In genomic region chr11:65042899-65043298, GRCh38 we compare ENCODE assay signal across 15 cellular contexts. TPM values are rescaled to one million over a fixed set of nuclear protein-coding genes. Genes with fewer than 3 reads are reported as not detected.
DNase-seq lines count a peak whose midpoint lies in the region; ATAC-seq, FAIRE-seq and TF ChIP-seq lines count a peak whose summit lies in the region.
"Had no signal": no experiment of that assay in that cellular context is flagged by ENCODE, and none has a peak within 500 bp of the region (broad histone marks: within the 10 kb centered on the region; RNA-seq: fewer than 3 reads in every experiment).

No MANE protein-coding gene starts in this region.

- intact Hi-C loops in Calu3 (cut with micrococcal nuclease; ENCODE audit: unreplicated experiment) (no loop called here), left lung (cut with DNase I) (no loop called here), colonic mucosa (cut with DNase I) (no loop called here)

- H3K4me1 ChIP-seq in A549, result peaks cover 25% of the 10 kb centered on the region
- no peaks in the 10 kb centered on the region for H3K4me1 ChIP-seq in iPS-20b (ENCODE audit: insufficient read depth, low read length)
- peaks cover 23 to 65% of the 10 kb centered on the region in 2 donors for H3K4me1 ChIP-seq in left lung
- peaks cover 4% of the 10 kb centered on the region for H3K4me1 ChIP-seq in colonic mucosa
- H3K4me1 ChIP-seq: SJCRH30 had no signal

- no peak overlapping the region; the same call in 2 of the 3 replicates for H3K4me3 ChIP-seq in A549
- H3K4me3 ChIP-seq in iPS-20b (ENCODE audit: low read length), result peak overlapping the region; percentile 91; the same call in 1 of the 2 replicates
- no peak overlapping the region for H3K4me3 ChIP-seq in left lung
- H3K4me3 ChIP-seq in colonic mucosa, result no peak overlapping the region

- H3K27ac Mint-ChIP-seq in Calu3 (ENCODE audit: unreplicated experiment), result no peak overlapping the region
- peak overlapping the region; percentile 69 for H3K27ac Mint-ChIP-seq in T-helper 17 cell

- POLR2A ChIA-PET in A549 (lab: Yijun Ruan, JAX), result no interaction called here

- BruUV-seq in Calu3 (replicated peaks; lab: Mats Ljungman, UMichigan), result no TSS peak

- peaks cover under 1% of the 10 kb centered on the region; the same call in 1 of the 2 replicates for H3K27me3 ChIP-seq in iPS-20b (ENCODE audit: insufficient read depth, low read length)
- no peaks in the 10 kb centered on the region for H3K27me3 ChIP-seq in left lung
- H3K27me3 ChIP-seq in colonic mucosa, result no peaks in the 10 kb centered on the region
- H3K27me3 ChIP-seq: SJCRH30 had no signal

- no peak for ATAC-seq in A549
- ATAC-seq in T-helper 17 cell, result no peak
- no peak for ATAC-seq in left lung

- WGBS in A549 (ENCODE audit: missing lambda C conversion rate), result 69% methylated on average over 6 of the region's 6 CpGs

- H3K27me3 Mint-ChIP-seq in Calu3 (ENCODE audit: unreplicated experiment), result no peaks in the 10 kb centered on the region
- no peaks in the 10 kb centered on the region for H3K27me3 Mint-ChIP-seq in T-helper 17 cell

- no peak for FAIRE-seq in A549 (lab: Jason Lieb, UNC)

- TF ChIP-seq POLR2A in A549 (IDR thresholded peaks at IDR 0.05; ENCODE audit: low read length), result no peak

- H3K4me1 Mint-ChIP-seq in Calu3 (ENCODE audit: low read depth, unreplicated experiment) (no peaks in the 10 kb centered on the region), T-helper 17 cell (peaks cover 13% of the 10 kb centered on the region)

- H3K36me3 ChIP-seq in iPS-20b (ENCODE audit: insufficient read depth, low read depth, low read length) (peaks cover 27% of the 10 kb centered on the region), left lung (peaks cover 0 to 36% of the 10 kb centered on the region in 2 donors), colonic mucosa (no peaks in the 10 kb centered on the region)

- DNase-seq in A549 (ENCODE audit: low read depth in 1 of 2, low spot score in 1 of 2) (no peak), Calu3 (no peak), T-helper 17 cell (no peak), NCI-H1930 (lab: John Stamatoyannopoulos, UW) (no peak), inferior parietal cortex (ENCODE audit: extremely low spot score) (no peak), left lung (no peak), colonic mucosa (no peak)
- DNase-seq: anterior cingulate cortex; effector CD8-positive, alpha-beta T cell; left ventricle myocardium inferior; NCI-H1417 treated with DMSO at 0.1 percent for 48 hours; NCI-H69; SJCRH30; stimulated activated CD4-positive, alpha-beta T cell treated with anti-CD3 and anti-CD28 coated beads, Interleukin-4, amount 100 ng/mL, for 1 hour had no signal

- no peaks in the 10 kb centered on the region for H3K9me3 ChIP-seq in A549
- H3K9me3 ChIP-seq in T-helper 17 cell (ENCODE audit: control insufficient read depth, low read length, poor library complexity, severe bottlenecking), result no peaks in the 10 kb centered on the region
- no peaks in the 10 kb centered on the region for H3K9me3 ChIP-seq in iPS-20b (ENCODE audit: insufficient read depth, low read depth, low read length)
- no peaks in the 10 kb centered on the region for H3K9me3 ChIP-seq in left lung
- H3K9me3 ChIP-seq in colonic mucosa, result no peaks in the 10 kb centered on the region
- H3K9me3 ChIP-seq: left ventricle myocardium inferior, SJCRH30 had no signal

- CTCF ChIA-PET in A549 (lab: Yijun Ruan, JAX), result interaction anchor here (0.6 to 1.4 kb wide), 3 partner anchors 29 to 69 kb away, joined by 3 to 5 read pairs (median 3); partner anchors contain the start of genes ARL2 and TM7SF2
- CTCF ChIA-PET in Calu3 (lab: Charles Lee), result interaction anchor here (0.6 kb wide), 1 partner anchor 1437 kb away, joined by 5 read pairs; no protein-coding TSS in a partner anchor

- no peak for TF ChIP-seq CTCF in A549 (IDR thresholded peaks at IDR 0.05)
- TF ChIP-seq CTCF in Calu3 (IDR thresholded peaks at IDR 0.05; ENCODE audit: unreplicated experiment), result no peak
- no peak for TF ChIP-seq CTCF in left lung (IDR thresholded peaks at IDR 0.05)
- no peak for TF ChIP-seq CTCF in colonic mucosa (IDR thresholded peaks at IDR 0.05)

- no peaks in the 10 kb centered on the region for H3K9me3 Mint-ChIP-seq in Calu3 (ENCODE audit: low read depth, unreplicated experiment)

- peak overlapping the region; percentile 80 for H3K4me2 ChIP-seq in A549

- H3K36me3 Mint-ChIP-seq in Calu3 (ENCODE audit: insufficient read depth, unreplicated experiment), result peaks cover 37% of the 10 kb centered on the region
- peaks cover 4% of the 10 kb centered on the region for H3K36me3 Mint-ChIP-seq in T-helper 17 cell (ENCODE audit: low read depth)

- no peak for TF ChIP-seq EP300 in A549 (IDR thresholded peaks at IDR 0.05)

- no peak overlapping the region for H3K27ac ChIP-seq in A549
- no peak overlapping the region for H3K27ac ChIP-seq in iPS-20b (ENCODE audit: low read length)
- peak overlapping the region in 1 of 2 donors; percentile 61 for H3K27ac ChIP-seq in left lung
- no peak overlapping the region for H3K27ac ChIP-seq in colonic mucosa
- H3K27ac ChIP-seq: SJCRH30 had no signal

- H3K9ac ChIP-seq in iPS-20b (ENCODE audit: low read depth, low read length) (no peak overlapping the region), colonic mucosa (ENCODE audit: low read depth in 2 of 2, low read length in 2 of 2) (no peak overlapping the region)

- H3K4me3 Mint-ChIP-seq in Calu3 (ENCODE audit: low read depth, unreplicated experiment) (peak overlapping the region; percentile 75), T-helper 17 cell (peak overlapping the region; percentile 73)

- TF ChIP-seq RAD21 in A549 (conservative IDR thresholded peaks at IDR 0.05 in 1 of 2, IDR thresholded peaks at IDR 0.05 in 1 of 2), result no peak

TF ChIP-seq in A549, 52 proteins besides CTCF, POLR2A, EP300 and RAD21 (continues in another document):
- TF ChIP-seq NPAS2 (CRISPR knock-in tag; IDR thresholded peaks at IDR 0.05; ENCODE audit: borderline replicate concordance), result no peak
- no peak for TF ChIP-seq CHD4 (IDR thresholded peaks at IDR 0.05; ENCODE audit: borderline replicate concordance)
- no peak for TF ChIP-seq HOXB5 (CRISPR knock-in tag; IDR thresholded peaks at IDR 0.05)
- TF ChIP-seq USF2 (IDR thresholded peaks at IDR 0.05), result no peak
- no peak for TF ChIP-seq ZNF302 (CRISPR knock-in tag; IDR thresholded peaks at IDR 0.05)

RNA-seq across cellular contexts. Expression of gene SAC3D1, which starts 1.9 kb away (rescaled TPM):
- polyA plus RNA-seq in A549 (2011; rRNA removed) (9.4 and 12.9 TPM in 2 replicates), A549 (2017; fragmentation: RNase III; extraction: RNeasy Plus Mini Kit Qiagen cat#74134 plus additional on column Dnase treatment) (29.0 to 31.0 TPM (median 30.4 TPM) in 3 replicates)
- 51.4 and 63.6 TPM in 2 replicates for polyA plus RNA-seq in A549 (2012; cell fraction: cytosol; rRNA removed)
- 48.8 and 84.3 TPM in 2 replicates for polyA plus RNA-seq in A549 (2012; cell fraction: nucleus; rRNA removed)
- 6.0 and 8.6 TPM in 2 replicates for polyA minus RNA-seq in A549 (2011; rRNA and poly(A)+ RNA removed)
- total RNA-seq in Calu3 (2022) (12.9 and 17.6 TPM in 2 replicates), T-helper 17 cell (1 to 10 TPM; 1.9 to 3.9 TPM), left lung (10 to 100 TPM; 13.2 to 15.4 TPM), colonic mucosa (10 to 100 TPM; 12.9 to 26.7 TPM)

RNA-seq across cellular contexts. Expression of gene NAALADL1, which starts 15.5 kb away (rescaled TPM):
- not detected in 2 replicates for polyA plus RNA-seq in A549 (2011; rRNA removed)
- polyA plus RNA-seq in A549 (2012; cell fraction: cytosol; rRNA removed), result 0.06 and 0.09 TPM in 2 replicates
- 0.20 and 0.41 TPM in 2 replicates for polyA plus RNA-seq in A549 (2012; cell fraction: nucleus; rRNA removed)
- not detected in 3 replicates for polyA plus RNA-seq in A549 (2017; fragmentation: RNase III; extraction: RNeasy Plus Mini Kit Qiagen cat#74134 plus additional on column Dnase treatment)
- polyA minus RNA-seq in A549 (2011; rRNA and poly(A)+ RNA removed), result not detected in 2 replicates
- total RNA-seq in Calu3 (2022), result not detected in 2 replicates
- 10 to 100 TPM; 12.5 to 16.0 TPM for total RNA-seq in T-helper 17 cell
- total RNA-seq in left lung, result 10 to 100 TPM in 1 of 2 donors, 1 to 10 TPM in 1; 8.5 to 10.4 TPM
- 10 to 100 TPM; 10.5 to 30.8 TPM for total RNA-seq in colonic mucosa
- total RNA-seq: SJCRH30 had no signal

RNA-seq across cellular contexts. Expression of gene SNX15, which starts 15.7 kb away (rescaled TPM):
- polyA plus RNA-seq in A549 (2011; rRNA removed) (13.4 and 15.8 TPM in 2 replicates), A549 (2017; fragmentation: RNase III; extraction: RNeasy Plus Mini Kit Qiagen cat#74134 plus additional on column Dnase treatment) (17.0 to 18.4 TPM (median 17.7 TPM) in 3 replicates)
- 24.4 and 25.9 TPM in 2 replicates for polyA plus RNA-seq in A549 (2012; cell fraction: cytosol; rRNA removed)
- polyA plus RNA-seq in A549 (2012; cell fraction: nucleus; rRNA removed), result 17.6 and 18.2 TPM in 2 replicates
- polyA minus RNA-seq in A549 (2011; rRNA and poly(A)+ RNA removed), result 7.9 and 9.5 TPM in 2 replicates
- total RNA-seq in Calu3 (2022) (22.1 and 25.7 TPM in 2 replicates), T-helper 17 cell (10 to 100 TPM; 19.7 to 20.8 TPM), left lung (10 to 100 TPM; 22.6 to 27.4 TPM), colonic mucosa (10 to 100 TPM; 37.7 to 53.8 TPM)

RNA-seq across cellular contexts. Expression of gene ARL2, which starts 28.9 kb away (rescaled TPM):
- 117 and 129 TPM in 2 replicates for polyA plus RNA-seq in A549 (2011; rRNA removed)
- 226 and 286 TPM in 2 replicates for polyA plus RNA-seq in A549 (2012; cell fraction: cytosol; rRNA removed)
- 174 and 199 TPM in 2 replicates for polyA plus RNA-seq in A549 (2012; cell fraction: nucleus; rRNA removed)
- polyA plus RNA-seq in A549 (2017; fragmentation: RNase III; extraction: RNeasy Plus Mini Kit Qiagen cat#74134 plus additional on column Dnase treatment), result 136 to 166 TPM (median 160 TPM) in 3 replicates
- 54.8 and 57.0 TPM in 2 replicates for polyA minus RNA-seq in A549 (2011; rRNA and poly(A)+ RNA removed)
- 62.6 and 63.7 TPM in 2 replicates for total RNA-seq in Calu3 (2022)
- total RNA-seq in T-helper 17 cell, result 10 to 100 TPM; 17.2 to 21.6 TPM
- total RNA-seq in left lung, result 10 to 100 TPM; 85.3 to 89.9 TPM
- total RNA-seq in colonic mucosa, result 100 to 1,000 TPM in 1 of 2 donors, 10 to 100 TPM in 1; 81.9 to 102 TPM

RNA-seq across cellular contexts. Expression of gene CDCA5, which starts 40.9 kb away (rescaled TPM):
- polyA plus RNA-seq in A549 (2011; rRNA removed) (28.0 and 30.9 TPM in 2 replicates), A549 (2017; fragmentation: RNase III; extraction: RNeasy Plus Mini Kit Qiagen cat#74134 plus additional on column Dnase treatment) (43.1 to 46.0 TPM (median 44.1 TPM) in 3 replicates)
- 42.1 and 45.1 TPM in 2 replicates for polyA plus RNA-seq in A549 (2012; cell fraction: cytosol; rRNA removed)
- 46.9 and 59.8 TPM in 2 replicates for polyA plus RNA-seq in A549 (2012; cell fraction: nucleus; rRNA removed)
- polyA minus RNA-seq in A549 (2011; rRNA and poly(A)+ RNA removed), result 20.6 and 21.4 TPM in 2 replicates
- total RNA-seq in Calu3 (2022) (53.4 and 55.4 TPM in 2 replicates), T-helper 17 cell (under 1 TPM; 0.37 to 0.90 TPM), left lung (10 to 100 TPM in 1 of 2 donors, 1 to 10 TPM in 1; 7.1 to 11.3 TPM), colonic mucosa (10 to 100 TPM in 1 of 2 donors, 1 to 10 TPM in 1; 9.7 to 51.7 TPM)
